11 cellular contexts compared by ENCODE assay signal in genomic region chr12:31962076-31962475, GRCh38. TPM values are rescaled to one million over a fixed set of nuclear protein-coding genes. Genes with fewer than 3 reads are reported as not detected.
A peak's percentile ranks its signal among the peaks of the same experiment; 100 is the strongest.
DNase-seq lines count a peak whose midpoint lies in the region; ATAC-seq and TF ChIP-seq lines count a peak whose summit lies in the region.
"Had no signal": no experiment of that assay in that cellular context is flagged by ENCODE, and none has a peak within 500 bp of the region (broad histone marks: within the 10 kb centered on the region; RNA-seq: fewer than 3 reads in every experiment).

No MANE protein-coding gene starts in this region.

- peaks cover 64 to 77% (median 74%) of the 10 kb centered on the region in 3 donors for H3K4me1 Mint-ChIP-seq in CD8-positive, alpha-beta memory T cell

- H3K27ac ChIP-seq in CD8-positive, alpha-beta memory T cell (ENCODE audit: low read depth, low read length), result no peak overlapping the region
- H3K27ac ChIP-seq in KMS-11, result no peak overlapping the region
- H3K27ac ChIP-seq in coronary artery, result no peak overlapping the region
- no peak overlapping the region for H3K27ac ChIP-seq in neural cell (ENCODE audit: low read length)

- DNase-seq in CD8-positive, alpha-beta memory T cell, result peak in 1 of 5 donors; percentile 5
- DNase-seq in coronary artery (ENCODE audit: low spot score), result no peak
- DNase-seq in AG08396 (ENCODE audit: low spot score), result no peak
- no peak for DNase-seq in UCSD-AML1 (lab: John Stamatoyannopoulos, UW; ENCODE audit: unreplicated experiment)
- DNase-seq: NCI-H2227 treated with DMSO at 0.1 percent for 48 hours, right cardiac atrium, SHP77 had no signal

- H3K9me3 Mint-ChIP-seq in CD8-positive, alpha-beta memory T cell, result peaks cover 0 to 3% (median 0%) of the 10 kb centered on the region in 5 donors

- ATAC-seq in GM19395 (IDR thresholded peaks at IDR 0.05; ENCODE audit: unreplicated experiment), result no peak
- ATAC-seq in HG02884 (IDR thresholded peaks at IDR 0.05; ENCODE audit: unreplicated experiment), result no peak
- ATAC-seq: right cardiac atrium had no signal

- H3K9me3 ChIP-seq in CD8-positive, alpha-beta memory T cell (ENCODE audit: low read length), result no peaks in the 10 kb centered on the region
- no peaks in the 10 kb centered on the region for H3K9me3 ChIP-seq in neural cell (ENCODE audit: low read length)

- peaks cover 46 to 76% (median 57%) of the 10 kb centered on the region in 3 donors for H3K36me3 Mint-ChIP-seq in CD8-positive, alpha-beta memory T cell

- H3K27ac Mint-ChIP-seq in CD8-positive, alpha-beta memory T cell, result peak overlapping the region; percentile 57 to 98 (median 93)

- H3K9ac ChIP-seq in KMS-11, result no peak overlapping the region
- H3K9ac ChIP-seq in neural cell (ENCODE audit: low read length), result no peak overlapping the region

- H3K4me1 ChIP-seq in CD8-positive, alpha-beta memory T cell (ENCODE audit: insufficient read depth, low read length), result peaks cover 58% of the 10 kb centered on the region
- H3K4me1 ChIP-seq in KMS-11 (ENCODE audit: low read depth, poor library complexity, severe bottlenecking), result peaks cover 54% of the 10 kb centered on the region

- H3K4me3 ChIP-seq in CD8-positive, alpha-beta memory T cell (ENCODE audit: low read length), result peak overlapping the region; percentile 87
- H3K4me3 ChIP-seq in KMS-11 (IDR thresholded peaks at IDR 0.05; ENCODE audit: insufficient read depth, low read depth, low read length) (no peak overlapping the region), coronary artery (peak overlapping the region; percentile 94), neural cell (ENCODE audit: low read length) (peak overlapping the region; percentile 91)

- peaks cover 24% of the 10 kb centered on the region for H3K36me3 ChIP-seq in CD8-positive, alpha-beta memory T cell (ENCODE audit: insufficient read depth, low read length)
- H3K36me3 ChIP-seq in KMS-11 (ENCODE audit: insufficient read depth), result peaks cover 14% of the 10 kb centered on the region
- peaks cover 10% of the 10 kb centered on the region for H3K36me3 ChIP-seq in neural cell (ENCODE audit: insufficient read depth, low read length)

- peak overlapping the region; percentile 85 to 100 (median 96) for H3K4me3 Mint-ChIP-seq in CD8-positive, alpha-beta memory T cell

- no peaks in the 10 kb centered on the region for H3K27me3 Mint-ChIP-seq in CD8-positive, alpha-beta memory T cell

- TF ChIP-seq CTCF in KMS-11 (conservative IDR thresholded peaks at IDR 0.05; ENCODE audit: low read depth, low read length), result no peak
- no peak for TF ChIP-seq CTCF in coronary artery (IDR thresholded peaks at IDR 0.05)
- TF ChIP-seq CTCF in neural cell (IDR thresholded peaks at IDR 0.05; ENCODE audit: poor library complexity, severe bottlenecking), result no peak

- H4K20me1 ChIP-seq in KMS-11 (ENCODE audit: insufficient read depth) (no peaks in the 10 kb centered on the region), neural cell (ENCODE audit: insufficient read depth) (no peaks in the 10 kb centered on the region)

- H2AFZ ChIP-seq in KMS-11 (ENCODE audit: low read depth) (no peak overlapping the region), neural cell (ENCODE audit: low read depth, low read length) (no peak overlapping the region)

- H3K79me2 ChIP-seq in KMS-11 (ENCODE audit: insufficient read depth, low read depth) (peaks cover 74% of the 10 kb centered on the region), neural cell (replicated peaks; ENCODE audit: insufficient read depth, low read length) (peaks cover 64% of the 10 kb centered on the region)

- H3K4me2 ChIP-seq in KMS-11, result peak overlapping the region; percentile 79
- no peak overlapping the region for H3K4me2 ChIP-seq in neural cell (ENCODE audit: low read length)

- no peak for TF ChIP-seq EP300 in neural cell (conservative IDR thresholded peaks at IDR 0.05; ENCODE audit: poor library complexity, severe bottlenecking)

- H3F3A ChIP-seq in neural cell (ENCODE audit: insufficient read depth, low read length, poor library complexity, severe bottlenecking), result no peaks in the 10 kb centered on the region

- CTCF ChIA-PET in CD8-positive, alpha-beta memory T cell (lab: Charles Lee), result interaction anchor here (1.2 to 4.7 kb wide), 4 partner anchors 129 to 348 kb away, joined by 3 to 24 read pairs (median 8); partner anchors contain the start of gene AMN1

- no peaks in the 10 kb centered on the region for H3K27me3 ChIP-seq in CD8-positive, alpha-beta memory T cell (ENCODE audit: insufficient read depth, low read length, poor library complexity, severe bottlenecking)
- H3K27me3 ChIP-seq in KMS-11 (ENCODE audit: insufficient read depth, low read depth) (no peaks in the 10 kb centered on the region), neural cell (ENCODE audit: insufficient read depth, low read depth, low read length) (no peaks in the 10 kb centered on the region)

- POLR2A ChIA-PET in CD8-positive, alpha-beta memory T cell (lab: Charles Lee), result interaction anchor here (0.7 to 3.8 kb wide), 5 partner anchors 36 to 303 kb away, joined by 3 to 16 read pairs (median 4); partner anchors contain the start of gene ETFBKMT

- no peak for TF ChIP-seq RAD21 in neural cell (conservative IDR thresholded peaks at IDR 0.05)

- no peaks in the 10 kb centered on the region for H3K9me2 ChIP-seq in neural cell (ENCODE audit: insufficient read depth, low read length)

TF ChIP-seq in neural cell, 6 proteins besides CTCF, POLR2A, EP300 and RAD21:
- TF ChIP-seq POLR2AphosphoS5 (IDR thresholded peaks at IDR 0.05) (no peak), TAF1 (IDR thresholded peaks at IDR 0.05; ENCODE audit: low read depth) (no peak), EZH2 (IDR thresholded peaks at IDR 0.05; ENCODE audit: borderline replicate concordance, insufficient read depth, low read length, poor library complexity, severe bottlenecking) (no peak), SMC3 (conservative IDR thresholded peaks at IDR 0.05; ENCODE audit: poor library complexity) (no peak), REST (IDR thresholded peaks at IDR 0.05; ENCODE audit: borderline replicate concordance) (no peak), MXI1 (conservative IDR thresholded peaks at IDR 0.05; ENCODE audit: poor library complexity, severe bottlenecking) (no peak)

RNA-seq across cellular contexts. Expression of gene RESF1, which starts 2.9 kb away (rescaled TPM):
- total RNA-seq in CD8-positive, alpha-beta memory T cell, result 10 to 100 TPM; 90.5 to 90.9 TPM
- polyA plus RNA-seq in CD8-positive, alpha-beta memory T cell, result 313 TPM
- 37.0 and 57.5 TPM in 2 replicates for polyA plus RNA-seq in neural cell
- polyA minus RNA-seq in neural cell, result 146 and 187 TPM in 2 replicates
